11 cellular contexts compared by ENCODE assay signal in the genomic region with DNA sequence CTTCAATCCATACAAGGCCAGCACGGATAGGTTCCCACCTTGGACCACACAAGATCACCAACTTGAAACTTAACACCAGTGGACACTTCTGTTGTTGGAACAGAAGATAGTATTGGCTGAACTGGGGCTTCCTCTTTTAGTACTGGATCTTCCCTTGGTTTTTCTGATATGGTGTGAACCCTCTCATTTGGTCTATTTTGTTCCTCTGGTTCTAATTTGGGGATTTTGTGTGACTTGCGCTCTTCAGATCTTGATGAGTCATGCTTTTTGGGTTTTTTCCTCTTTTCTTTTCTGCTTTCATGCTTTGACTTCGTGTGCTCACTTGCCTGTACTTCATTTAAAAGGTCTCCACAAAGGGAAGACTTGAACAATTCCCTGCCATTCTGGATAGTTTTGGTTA. TPM values are rescaled to one million over a fixed set of nuclear protein-coding genes. Genes with fewer than 3 reads are reported as not detected.
DNase-seq lines count a peak whose midpoint lies in the region; ATAC-seq, FAIRE-seq and TF ChIP-seq lines count a peak whose summit lies in the region.
"Had no signal": no experiment of that assay in that cellular context is flagged by ENCODE, and none has a peak within 500 bp of the region (broad histone marks: within the 10 kb centered on the region; RNA-seq: fewer than 3 reads in every experiment).

No MANE protein-coding gene starts in this region.

- DNase-seq in GM12865 (ENCODE audit: low read depth) = peak; percentile 20
- DNase-seq in NOMO-1 treated with DMSO at 0.1 percent for 48 hours (lab: John Stamatoyannopoulos, UW; ENCODE audit: unreplicated experiment) = peak; percentile 85
- DNase-seq in bronchial epithelial cell (ENCODE audit: low read depth) = no peak
- DNase-seq in sciatic nerve (ENCODE audit: low spot score) = no peak
- no peak for DNase-seq in NCI-H2171 (lab: John Stamatoyannopoulos, UW)
- no peak for DNase-seq in EL
- DNase-seq in posterior vena cava (ENCODE audit: low spot score) = no peak
- DNase-seq: activated CD8-positive, alpha-beta memory T cell treated with anti-CD3 and anti-CD28 coated beads, Interleukin-2, amount 50 U/mL, for 48 hours had no signal

- H3K36me3 ChIP-seq in bronchial epithelial cell (ENCODE audit: control insufficient read depth, insufficient read depth, low read length) = no peaks in the 10 kb centered on the region

- FAIRE-seq in bronchial epithelial cell (lab: Jason Lieb, UNC) = peak; percentile 47

- TF ChIP-seq CTCF in GM12865 (IDR thresholded peaks at IDR 0.05; ENCODE audit: insufficient read depth, low read depth, low read length, missing control alignments) (no peak), bronchial epithelial cell (IDR thresholded peaks at IDR 0.05; ENCODE audit: insufficient read depth, low read length, severe bottlenecking) (no peak)

- peak; percentile 5 for ATAC-seq in sciatic nerve
- no peak for ATAC-seq in HG02870 (IDR thresholded peaks at IDR 0.05; ENCODE audit: unreplicated experiment)

- intact Hi-C loops in sciatic nerve (cut with DNase I) (no loop called here), posterior vena cava (cut with DNase I) (loop anchor here in 1 of 2 donors (5.0 kb wide), 1 partner anchor 33 kb away; no protein-coding TSS in a partner anchor)

- no peak overlapping the region for H3K4me3 ChIP-seq in GM12865 (ENCODE audit: low read depth, low read length)
- no peak overlapping the region for H3K4me3 ChIP-seq in bronchial epithelial cell (ENCODE audit: low read depth, low read length)

- peaks cover 1% of the 10 kb centered on the region for H3K27me3 ChIP-seq in bronchial epithelial cell (ENCODE audit: control insufficient read depth, insufficient read depth, low read length)

RNA-seq across cellular contexts. Expression of gene SOST, which starts 39.0 kb away (rescaled TPM):
- not detected in 2 replicates for total RNA-seq in bronchial epithelial cell
- total RNA-seq in sciatic nerve = not detected
- total RNA-seq in posterior vena cava = not detected
- total RNA-seq: renal cortical epithelial cell, Right ventricle myocardium inferior had no signal

RNA-seq across cellular contexts. Expression of gene MEOX1, which starts 57.9 kb away (rescaled TPM):
- total RNA-seq in bronchial epithelial cell (not detected in 2 replicates), sciatic nerve (19.5 TPM), posterior vena cava (1 to 10 TPM; 6.7 to 7.7 TPM)
- total RNA-seq: renal cortical epithelial cell had no signal

RNA-seq across cellular contexts. Expression of gene DUSP3, which starts 59.2 kb away (rescaled TPM):
- total RNA-seq in bronchial epithelial cell (36.9 and 37.8 TPM in 2 replicates), sciatic nerve (54.1 TPM), posterior vena cava (100 to 1,000 TPM; 169 to 172 TPM)

Comparison
In these comparisons a context has a peak if more than half of its experiments do, and no peak if none do; other contexts are left out.
1. DNase-seq: peak in GM12865 (single experiment) and NOMO-1 treated with DMSO at 0.1 percent for 48 hours (single experiment); none in bronchial epithelial cell (single experiment), sciatic nerve (single experiment), NCI-H2171 (single experiment), EL (single experiment) and posterior vena cava (single experiment).